17 cellular contexts compared by ENCODE assay signal in genomic region chr6:86276056-86276455, GRCh38.
DNase-seq lines count a peak whose midpoint lies in the region; ATAC-seq and TF ChIP-seq lines count a peak whose summit lies in the region.
"Had no signal": no experiment of that assay in that cellular context is flagged by ENCODE, and none has a peak within 500 bp of the region (broad histone marks: within the 10 kb centered on the region; RNA-seq: fewer than 3 reads in every experiment).

No MANE protein-coding gene starts in this region.

- no peaks in the 10 kb centered on the region for H3K4me1 ChIP-seq in osteoblast (ENCODE audit: insufficient read depth, low read length)
- no peaks in the 10 kb centered on the region for H3K4me1 ChIP-seq in aorta (ENCODE audit: control insufficient read depth in 1 of 2, insufficient read depth in 2 of 2, low read length in 2 of 2)
- H3K4me1 ChIP-seq: A549; BLaER1 treated with 17β-estradiol and CSF1 and Interleukin-3, amounts not matched to agents 10 nM and 100 nM; Caco-2 had no signal

- no peak overlapping the region for H2AFZ ChIP-seq in osteoblast (ENCODE audit: low read length)

- H3K27ac Mint-ChIP-seq in stimulated activated memory B cell treated with anti-CD40 and anti-IgM and Interleukin-4, amounts not matched to agents 10 μg/mL and 1 μg/mL and 100 μg/mL, for 72 hours = no peak overlapping the region
- H3K27ac Mint-ChIP-seq: B cell; CD4-positive, alpha-beta T cell; CD8-positive, alpha-beta T cell had no signal

- no peak overlapping the region for H3K27ac ChIP-seq in osteoblast (ENCODE audit: low read depth, low read length)
- H3K27ac ChIP-seq in aorta (ENCODE audit: low read depth in 1 of 2, low read length in 2 of 2) = no peak overlapping the region
- H3K27ac ChIP-seq: 22Rv1; A549; BLaER1 treated with 17β-estradiol and CSF1 and Interleukin-3, amounts not matched to agents 10 nM and 100 nM; C4-2B had no signal

- 79 to 81% methylated on average over 5 of the region's 5 CpGs for WGBS in aorta, 2 donors

- H3K4me1 Mint-ChIP-seq in stimulated activated memory B cell treated with anti-CD40 and anti-IgM and Interleukin-4, amounts not matched to agents 10 μg/mL and 1 μg/mL and 100 μg/mL, for 72 hours = no peaks in the 10 kb centered on the region
- H3K4me1 Mint-ChIP-seq: B cell had no signal

- H3K4me3 ChIP-seq in osteoblast (ENCODE audit: insufficient read depth, low read length) = no peak overlapping the region
- no peak overlapping the region for H3K4me3 ChIP-seq in aorta (ENCODE audit: low read length in 2 of 2)
- H3K4me3 ChIP-seq: A549; BLaER1 treated with 17β-estradiol and CSF1 and Interleukin-3, amounts not matched to agents 10 nM and 100 nM had no signal

- peak; percentile 45 for ATAC-seq in stimulated activated memory B cell treated with anti-CD40 and anti-IgM and Interleukin-4, amounts not matched to agents 10 μg/mL and 1 μg/mL and 100 μg/mL, for 72 hours
- ATAC-seq in aorta (ENCODE audit: low FRiP score) = peak; percentile 29
- ATAC-seq: A549; CD8-positive, alpha-beta T cell had no signal

- H3K4me3 Mint-ChIP-seq in stimulated activated memory B cell treated with anti-CD40 and anti-IgM and Interleukin-4, amounts not matched to agents 10 μg/mL and 1 μg/mL and 100 μg/mL, for 72 hours = no peak overlapping the region
- H3K4me3 Mint-ChIP-seq: B cell; CD4-positive, alpha-beta T cell; CD8-positive, alpha-beta T cell had no signal

- H3K36me3 Mint-ChIP-seq in stimulated activated memory B cell treated with anti-CD40 and anti-IgM and Interleukin-4, amounts not matched to agents 10 μg/mL and 1 μg/mL and 100 μg/mL, for 72 hours = no peaks in the 10 kb centered on the region
- H3K36me3 Mint-ChIP-seq: CD8-positive, alpha-beta T cell had no signal

- no peaks in the 10 kb centered on the region for H3K79me2 ChIP-seq in osteoblast (ENCODE audit: insufficient read depth, low read length)

- H3K36me3 ChIP-seq in osteoblast (ENCODE audit: insufficient read depth, low read length) (no peaks in the 10 kb centered on the region), aorta (ENCODE audit: control insufficient read depth in 1 of 2, insufficient read depth in 2 of 2, low read length in 1 of 2) (no peaks in the 10 kb centered on the region)
- H3K36me3 ChIP-seq: BLaER1 treated with 17β-estradiol and CSF1 and Interleukin-3, amounts not matched to agents 10 nM and 100 nM had no signal

- intact Hi-C loops in aorta (cut with DNase I) = no loop called here

- DNase-seq in osteoblast (ENCODE audit: insufficient read length, low spot score, missing footprints) (peak; percentile 55), aorta (no peak), midbrain (lab: John Stamatoyannopoulos, UW) (no peak), kidney tubule cell (ENCODE audit: low spot score) (no peak)
- DNase-seq: AML-193; Caco-2; Calu3; CD4-positive, alpha-beta T cell; CD8-positive, alpha-beta T cell; DMS79 treated with DMSO at 0.1 percent for 48 hours; GF-D8 had no signal

- no peaks in the 10 kb centered on the region for H4K20me1 ChIP-seq in osteoblast (ENCODE audit: insufficient read depth, low read length)
- H4K20me1 ChIP-seq: BLaER1 treated with 17β-estradiol and CSF1 and Interleukin-3, amounts not matched to agents 10 nM and 100 nM had no signal

- H3K27me3 ChIP-seq in osteoblast (ENCODE audit: insufficient read depth, low read length) = no peaks in the 10 kb centered on the region
- no peaks in the 10 kb centered on the region for H3K27me3 ChIP-seq in aorta (ENCODE audit: control insufficient read depth in 1 of 2, insufficient read depth in 2 of 2, low read length in 1 of 2)
- H3K27me3 ChIP-seq: BLaER1 treated with 17β-estradiol and CSF1 and Interleukin-3, amounts not matched to agents 10 nM and 100 nM had no signal

- H3K9me3 ChIP-seq in osteoblast (ENCODE audit: low read depth, low read length) = no peaks in the 10 kb centered on the region
- no peaks in the 10 kb centered on the region for H3K9me3 ChIP-seq in aorta (ENCODE audit: control insufficient read depth, low read length)
- H3K9me3 ChIP-seq: A549; BLaER1 treated with 17β-estradiol and CSF1 and Interleukin-3, amounts not matched to agents 10 nM and 100 nM; Caco-2 had no signal

- TF ChIP-seq CTCF in osteoblast (IDR thresholded peaks at IDR 0.05; ENCODE audit: extremely low read depth, low read depth, low read length) = no peak

- no peaks in the 10 kb centered on the region for H3K27me3 Mint-ChIP-seq in stimulated activated memory B cell treated with anti-CD40 and anti-IgM and Interleukin-4, amounts not matched to agents 10 μg/mL and 1 μg/mL and 100 μg/mL, for 72 hours
- H3K27me3 Mint-ChIP-seq: B cell; CD4-positive, alpha-beta T cell had no signal

- H3K4me2 ChIP-seq in osteoblast (ENCODE audit: insufficient read depth, low read length) = no peak overlapping the region
- H3K4me2 ChIP-seq: A549; BLaER1 treated with 17β-estradiol and CSF1 and Interleukin-3, amounts not matched to agents 10 nM and 100 nM had no signal

- H3K9me3 Mint-ChIP-seq in stimulated activated memory B cell treated with anti-CD40 and anti-IgM and Interleukin-4, amounts not matched to agents 10 μg/mL and 1 μg/mL and 100 μg/mL, for 72 hours = peaks cover 2% of the 10 kb centered on the region
- H3K9me3 Mint-ChIP-seq: CD4-positive, alpha-beta T cell had no signal
